Comparison of ENCODE assay signal across 1 cellular context in genomic region chr10:21584834-21585530, GRCh38.
TF ChIP-seq lines count a peak whose summit lies in the region.

No MANE protein-coding gene starts in this region.

TF ChIP-seq in HepG2, 621 proteins besides CTCF, POLR2A, EP300 and RAD21 (continued from another document):
- no peak for TF ChIP-seq SOX13 (IDR thresholded peaks at IDR 0.05)
- peak in 1 of 2 experiments; percentile 49; a peak in 2 of 4 replicates for TF ChIP-seq SOX13 (CRISPR knock-in tag; conservative IDR thresholded peaks at IDR 0.05 in 1 of 2, IDR thresholded peaks at IDR 0.05 in 1 of 2)
- TF ChIP-seq FOXK1 (CRISPR knock-in tag; IDR thresholded peaks at IDR 0.05; ENCODE audit: borderline replicate concordance, low read depth): 0 out of 2 replicates have a peak, but pooled peaks have one; percentile 34
- TF ChIP-seq ZNF451 (CRISPR knock-in tag; IDR thresholded peaks at IDR 0.05): no peak
- TF ChIP-seq MAFF (IDR thresholded peaks at IDR 0.05; ENCODE audit: low read depth, low read length): no peak
- TF ChIP-seq GATAD2A (CRISPR knock-in tag; IDR thresholded peaks at IDR 0.05): peak; percentile 87
- TF ChIP-seq SIX1 (CRISPR knock-in tag; IDR thresholded peaks at IDR 0.05; ENCODE audit: borderline replicate concordance): no peak
- TF ChIP-seq ZNF737 (CRISPR knock-in tag; IDR thresholded peaks at IDR 0.05; ENCODE audit: borderline replicate concordance): no peak
- TF ChIP-seq PAXIP1 (CRISPR knock-in tag; conservative IDR thresholded peaks at IDR 0.05): peak; percentile 74
- peak; percentile 69; the same call in 1 of the 2 replicates for TF ChIP-seq NR2F2 (IDR thresholded peaks at IDR 0.05; ENCODE audit: borderline replicate concordance, low read depth)
- TF ChIP-seq SMAD9 (CRISPR knock-in tag; IDR thresholded peaks at IDR 0.05): no peak
- peak; percentile 70 for TF ChIP-seq TCF7 (IDR thresholded peaks at IDR 0.05; ENCODE audit: low read depth)
- TF ChIP-seq PPARG (CRISPR knock-in tag; conservative IDR thresholded peaks at IDR 0.05): 0 out of 2 replicates have a peak, but pooled peaks have one; percentile 40
- TF ChIP-seq ZBTB38 (CRISPR knock-in tag; IDR thresholded peaks at IDR 0.05): peak; percentile 40; the same call in 1 of the 2 replicates
- TF ChIP-seq CEBPG (CRISPR knock-in tag; IDR thresholded peaks at IDR 0.05): peak; percentile 85
- TF ChIP-seq RCOR2 (CRISPR knock-in tag; IDR thresholded peaks at IDR 0.05): peak; percentile 57; the same call in 1 of the 2 replicates
- no peak for TF ChIP-seq CBX1 (IDR thresholded peaks at IDR 0.05; ENCODE audit: low read depth)
- peak; percentile 55; the same call in 1 of the 2 replicates for TF ChIP-seq HIC2 (CRISPR knock-in tag; IDR thresholded peaks at IDR 0.05; ENCODE audit: low read depth)
- TF ChIP-seq ZNF782 (CRISPR knock-in tag; IDR thresholded peaks at IDR 0.05; ENCODE audit: borderline replicate concordance): no peak
- TF ChIP-seq KAT7 (CRISPR knock-in tag; IDR thresholded peaks at IDR 0.05; ENCODE audit: borderline replicate concordance): 0 out of 2 replicates have a peak, but pooled peaks have one; percentile 18
- 0 out of 2 replicates have a peak, but pooled peaks have one; percentile 33 for TF ChIP-seq BCL6 (CRISPR knock-in tag; IDR thresholded peaks at IDR 0.05)
- no peak for TF ChIP-seq ZNF891 (CRISPR knock-in tag; IDR thresholded peaks at IDR 0.05)
- 0 out of 2 replicates have a peak, but pooled peaks have one; percentile 51 for TF ChIP-seq RNF219 (CRISPR knock-in tag; IDR thresholded peaks at IDR 0.05)
- TF ChIP-seq IKZF4 (CRISPR knock-in tag; IDR thresholded peaks at IDR 0.05; ENCODE audit: borderline replicate concordance, low read depth, not compliant biosample characterization): no peak
- no peak for TF ChIP-seq TFDP1 (CRISPR knock-in tag; IDR thresholded peaks at IDR 0.05; ENCODE audit: borderline replicate concordance)
- TF ChIP-seq ZEB1 (IDR thresholded peaks at IDR 0.05; ENCODE audit: insufficient replicate concordance, low read depth): peak; percentile 47
- peak; percentile 44; the same call in 1 of the 2 replicates for TF ChIP-seq HNF4G (IDR thresholded peaks at IDR 0.05; ENCODE audit: borderline replicate concordance, low read depth, low read length)
- TF ChIP-seq HNF4G (CRISPR knock-in tag; IDR thresholded peaks at IDR 0.05; ENCODE audit: borderline replicate concordance, low read depth): no peak
- TF ChIP-seq NFKB2 (CRISPR knock-in tag; IDR thresholded peaks at IDR 0.05; ENCODE audit: borderline replicate concordance): no peak
- TF ChIP-seq KLF12 (CRISPR knock-in tag; IDR thresholded peaks at IDR 0.05; ENCODE audit: borderline replicate concordance): peak; percentile 50; the same call in 1 of the 2 replicates
